ENCODE assay signal across 12 cellular contexts in genomic region chr1:155082301-155082940, GRCh38. TPM values are rescaled to one million over a fixed set of nuclear protein-coding genes. Genes with fewer than 3 reads are reported as not detected.
DNase-seq lines count a peak whose midpoint lies in the region; ATAC-seq, FAIRE-seq and TF ChIP-seq lines count a peak whose summit lies in the region.
"Had no signal": no experiment of that assay in that cellular context is flagged by ENCODE, and none has a peak within 500 bp of the region (broad histone marks: within the 10 kb centered on the region; RNA-seq: fewer than 3 reads in every experiment).

No MANE protein-coding gene starts in this region.

- CTCF ChIA-PET in CD4-positive, alpha-beta T cell (lab: Charles Lee) = interaction anchor here (0.6 kb wide), 1 partner anchor 12 kb away, joined by 3 read pairs; no protein-coding TSS in a partner anchor
- CTCF ChIA-PET in K562 (lab: Yijun Ruan, JAX; ENCODE audit: low intra/inter-chr PET ratio) = interaction anchor here (9.0 kb wide), 1 partner anchor 20 kb away, joined by 153 read pairs; the partner anchor contains the start of gene EFNA4

- no peak for ATAC-seq in CD4-positive, alpha-beta T cell (ENCODE audit: poor library complexity)
- ATAC-seq in K562 (no peak), natural killer cell (no peak), HG03439 (IDR thresholded peaks at IDR 0.05; ENCODE audit: unreplicated experiment) (no peak), HG03520 (IDR thresholded peaks at IDR 0.05; ENCODE audit: unreplicated experiment) (no peak), GM21786 (IDR thresholded peaks at IDR 0.05; ENCODE audit: unreplicated experiment) (no peak)

- no peak for TF ChIP-seq CTCF in CD4-positive, alpha-beta T cell (IDR thresholded peaks at IDR 0.05)
- TF ChIP-seq CTCF in K562 (IDR thresholded peaks at IDR 0.05 in 2 of 3, conservative IDR thresholded peaks at IDR 0.05 in 1 of 3; ENCODE audit: insufficient read depth in 2 of 3, low read depth in 1 of 3, low read length in 3 of 3) (no peak), natural killer cell (IDR thresholded peaks at IDR 0.05) (no peak)

- intact Hi-C loops in CD4-positive, alpha-beta T cell (cut with DNase I, micrococcal nuclease) = loop anchor here (10.0 kb wide), 4 partner anchors 128 to 758 kb away; partner anchors contain the start of genes AQP10 (in 1 of the 2), ATP8B2 (in 1 of the 2), IL6R (in 1 of the 2) and PBXIP1 (in 1 of the 2)
- intact Hi-C loops in K562 (cut with micrococcal nuclease) = loop anchor here (5.0 kb wide), 2 partner anchors 35 to 120 kb away; partner anchors contain the start of gene PYGO2
- intact Hi-C loops in natural killer cell (cut with micrococcal nuclease) = no loop called here

- peaks cover 6% of the 10 kb centered on the region; the same call in 1 of the 2 replicates for H3K4me1 ChIP-seq in HUES64 (ENCODE audit: insufficient read depth, low read length)
- H3K4me1 ChIP-seq in K562 (replicated peaks in 1 of 2; ENCODE audit: control insufficient read depth in 2 of 2, insufficient read depth in 2 of 2, low read length in 2 of 2) = peaks cover 41 to 86% of the 10 kb centered on the region in 2 experiments

- POLR2A ChIA-PET in CD4-positive, alpha-beta T cell (lab: Charles Lee) = no interaction called here
- POLR2A ChIA-PET in K562 (lab: Yijun Ruan, JAX) = no interaction called here

- H3K27me3 ChIP-seq in CD4-positive, alpha-beta T cell (ENCODE audit: control insufficient read depth, insufficient read depth, low read length) = peaks cover 46% of the 10 kb centered on the region
- peaks cover 71% of the 10 kb centered on the region for H3K27me3 ChIP-seq in HUES64 (ENCODE audit: insufficient read depth, low read length)
- peaks cover 3 to 8% of the 10 kb centered on the region in 2 experiments; a peak in 2 of 5 replicates for H3K27me3 ChIP-seq in K562 (ENCODE audit: control insufficient read depth in 2 of 2, insufficient read depth in 2 of 2, low read length in 2 of 2)

- H3K36me3 ChIP-seq in HUES64 (ENCODE audit: insufficient read depth, low read length) = no peaks in the 10 kb centered on the region
- H3K36me3 ChIP-seq in K562 (ENCODE audit: control insufficient read depth, insufficient read depth, low read length) = peaks cover 7% of the 10 kb centered on the region; the same call in 1 of the 3 replicates
- H3K36me3 ChIP-seq: neutrophil had no signal

- WGBS in HUES64 = 5% methylated on average over 34 of the region's 34 CpGs
- 24% methylated on average over 26 of the region's 34 CpGs for WGBS in K562 (ENCODE audit: insufficient coverage, low coverage, missing lambda C conversion rate)

- H3K9me1 ChIP-seq in K562 (ENCODE audit: control insufficient read depth, insufficient read depth, low read length) = peaks cover 6% of the 10 kb centered on the region

- H3K9ac ChIP-seq in HUES64 (ENCODE audit: low read depth, low read length) (no peak overlapping the region), K562 (ENCODE audit: insufficient read depth in 1 of 2, low read depth in 2 of 2, low read length in 2 of 2) (no peak overlapping the region)

- H3K4me1 Mint-ChIP-seq in CD4-positive, alpha-beta T cell (ENCODE audit: low read depth) = peaks cover 69% of the 10 kb centered on the region
- H3K4me1 Mint-ChIP-seq in natural killer cell = peaks cover 38 to 62% of the 10 kb centered on the region in 2 donors

- H2AFZ ChIP-seq in K562 (ENCODE audit: low read depth, low read length) = no peak overlapping the region

- in situ Hi-C loops in K562 (cut with MboI) = no loop called here

- H3K4me3 ChIP-seq in HUES64 (ENCODE audit: low read length) = peak overlapping the region; percentile 56; the same call in 1 of the 2 replicates
- H3K4me3 ChIP-seq in K562 = no peak overlapping the region

- no peak overlapping the region for H3K27ac Mint-ChIP-seq in CD4-positive, alpha-beta T cell
- no peak overlapping the region for H3K27ac Mint-ChIP-seq in natural killer cell

- TF ChIP-seq RAD21 in K562 (CRISPR knock-in tag; conservative IDR thresholded peaks at IDR 0.05 in 1 of 2, IDR thresholded peaks at IDR 0.05 in 1 of 2) = no peak

- peaks cover 7% of the 10 kb centered on the region; the same call in 2 of the 3 replicates for H3K79me2 ChIP-seq in K562 (ENCODE audit: control insufficient read depth, insufficient read depth, low read length)

- peak overlapping the region; percentile 70 for H3K4me3 Mint-ChIP-seq in CD4-positive, alpha-beta T cell
- peak overlapping the region; percentile 60 for H3K4me3 Mint-ChIP-seq in natural killer cell

- no peak for TF ChIP-seq EP300 in K562 (IDR thresholded peaks at IDR 0.05; ENCODE audit: low read length)

- peak in 2 of 10 experiments; percentile 32 to 35 for DNase-seq in CD4-positive, alpha-beta T cell
- peak in 1 of 4 experiments; percentile 31 for DNase-seq in K562 (ENCODE audit: extremely low read depth in 1 of 4, low spot score in 3 of 4)
- no peak for DNase-seq in natural killer cell
- no peak for DNase-seq in SIG-M5 treated with dmso at 0.1 percent for 504 hours (lab: John Stamatoyannopoulos, UW; ENCODE audit: unreplicated experiment)
- DNase-seq: cortex of kidney had no signal

- no peak for TF ChIP-seq POLR2A in K562 (conservative IDR thresholded peaks at IDR 0.05)

- BruUV-seq in K562 (replicated peaks; lab: Mats Ljungman, UMichigan) = no TSS peak

- no peaks in the 10 kb centered on the region for H3K9me3 ChIP-seq in CD4-positive, alpha-beta T cell (ENCODE audit: control insufficient read depth, low read length)
- H3K9me3 ChIP-seq in HUES64 (ENCODE audit: insufficient read depth, low read depth, low read length) (no peaks in the 10 kb centered on the region), K562 (replicated peaks; ENCODE audit: control insufficient read depth, insufficient read depth, low read depth, low read length) (no peaks in the 10 kb centered on the region)
- H3K9me3 ChIP-seq: neutrophil had no signal

- no peak overlapping the region for H3K27ac ChIP-seq in CD4-positive, alpha-beta T cell (ENCODE audit: low read depth, low read length)
- H3K27ac ChIP-seq in HUES64 (ENCODE audit: low read depth, low read length) (no peak overlapping the region), K562 (ENCODE audit: extremely low read depth, low read depth, low read length) (no peak overlapping the region)
- H3K27ac ChIP-seq: neutrophil had no signal

- H4K20me1 ChIP-seq in K562 (replicated peaks; ENCODE audit: control insufficient read depth, insufficient read depth, low read length) = peaks cover 26% of the 10 kb centered on the region

- H3K27me3 Mint-ChIP-seq in CD4-positive, alpha-beta T cell = peaks cover 42% of the 10 kb centered on the region
- peaks cover 25 to 37% of the 10 kb centered on the region in 2 donors for H3K27me3 Mint-ChIP-seq in natural killer cell (ENCODE audit: low read depth in 2 of 2)

- no peak overlapping the region for H3K4me2 ChIP-seq in K562 (ENCODE audit: insufficient read depth, low read length)

- no peaks in the 10 kb centered on the region for H3K9me3 Mint-ChIP-seq in CD4-positive, alpha-beta T cell
- H3K9me3 Mint-ChIP-seq in natural killer cell = no peaks in the 10 kb centered on the region

- H3K36me3 Mint-ChIP-seq in CD4-positive, alpha-beta T cell (ENCODE audit: low read depth) = peaks cover 3% of the 10 kb centered on the region
- H3K36me3 Mint-ChIP-seq in natural killer cell = no peaks in the 10 kb centered on the region

- no peak for FAIRE-seq in K562 (lab: Jason Lieb, UNC)

RNA-seq across cellular contexts. Expression of gene EFNA3, which starts 3.8 kb away (rescaled TPM):
- under 1 TPM; 0.22 to 0.47 TPM for total RNA-seq in CD4-positive, alpha-beta T cell
- 4.6 TPM for polyA plus RNA-seq in HUES64 (2013, experiment 1 of 2)
- polyA plus RNA-seq in HUES64 (2013, experiment 2 of 2) = 7.0 TPM
- 3.7 and 9.0 TPM in 2 replicates for total RNA-seq in K562 (2011; cell fraction: chromatin; rRNA removed; ENCODE audit: low replicate concordance)
- total RNA-seq in K562 (2011; cell fraction: nucleolus; rRNA removed) = 11.2 and 12.4 TPM in 2 replicates
- total RNA-seq in K562 (2011; cell fraction: nucleoplasm; rRNA removed) = 8.1 and 10.5 TPM in 2 replicates
- total RNA-seq in K562 (2014; rRNA removed) (4.5 and 8.6 TPM in 2 replicates), K562 (2014; rRNA removed; fragmentation: Illumina TruSeq; extraction: Trizol) (1.7 and 3.3 TPM in 2 replicates), K562 (2015; rRNA removed; fragmentation: Illumina TruSeq; extraction: Trizol) (4.7 and 4.9 TPM in 2 replicates), K562 (2021) (6.2 and 7.1 TPM in 2 replicates), natural killer cell (1 to 10 TPM in 1 of 3 donors, under 1 TPM in 2; 0.52 to 1.1 (median 0.68) TPM)
- polyA plus RNA-seq in K562 (2011; rRNA removed) (7.3 and 10.9 TPM in 2 replicates), K562 (2014; fragmentation: Illumina TruSeq; extraction: Trizol) (7.9 and 9.3 TPM in 2 replicates), K562 (2014; fragmentation: Nextera tagmentation; extraction: Ambion mirVana) (under 1 TPM; 0.59 to 0.63 TPM), K562 (2014; rRNA removed) (4.8 and 6.8 TPM in 2 replicates)
- polyA plus RNA-seq in K562 (2011; cell fraction: cytosol; rRNA removed) = 10.9 and 15.6 TPM in 2 replicates
- polyA plus RNA-seq in K562 (2011; cell fraction: nucleus; rRNA removed) = 14.1 and 14.9 TPM in 2 replicates
- 4.5 and 7.1 TPM in 2 replicates for polyA plus RNA-seq in K562 (2012)
- 2.0 and 3.1 TPM in 2 replicates for polyA minus RNA-seq in K562 (2011; rRNA and poly(A)+ RNA removed)
- 5.5 and 6.3 TPM in 2 replicates for polyA minus RNA-seq in K562 (2011; cell fraction: cytosol; rRNA and poly(A)+ RNA removed)
- polyA minus RNA-seq in K562 (2011; cell fraction: nucleus; rRNA and poly(A)+ RNA removed) = 2.7 and 5.9 TPM in 2 replicates

RNA-seq across cellular contexts. Expression of gene EFNA4, which starts 18.9 kb away (rescaled TPM):
- total RNA-seq in CD4-positive, alpha-beta T cell = 1 to 10 TPM; 2.4 to 3.3 TPM
- 23.3 TPM for polyA plus RNA-seq in HUES64 (2013, experiment 1 of 2)
- polyA plus RNA-seq in HUES64 (2013, experiment 2 of 2) = 23.0 TPM
- 4.6 and 12.1 TPM in 2 replicates for total RNA-seq in K562 (2011; cell fraction: chromatin; rRNA removed; ENCODE audit: low replicate concordance)
- 12.6 and 17.5 TPM in 2 replicates for total RNA-seq in K562 (2011; cell fraction: nucleolus; rRNA removed)
- 10.9 and 12.2 TPM in 2 replicates for total RNA-seq in K562 (2011; cell fraction: nucleoplasm; rRNA removed)
- total RNA-seq in K562 (2014; rRNA removed) (7.4 and 10.6 TPM in 2 replicates), K562 (2014; rRNA removed; fragmentation: Illumina TruSeq; extraction: Trizol) (2.0 and 2.9 TPM in 2 replicates), K562 (2015; rRNA removed; fragmentation: Illumina TruSeq; extraction: Trizol) (5.7 and 5.9 TPM in 2 replicates), K562 (2021) (4.7 and 6.1 TPM in 2 replicates), natural killer cell (1 to 10 TPM; 4.6 to 6.8 (median 5.5) TPM)
- polyA plus RNA-seq in K562 (2011; rRNA removed) (6.5 and 10.2 TPM in 2 replicates), K562 (2014; fragmentation: Illumina TruSeq; extraction: Trizol) (6.1 and 6.2 TPM in 2 replicates), K562 (2014; fragmentation: Nextera tagmentation; extraction: Ambion mirVana) (under 1 TPM; 0.68 to 0.89 TPM), K562 (2014; rRNA removed) (5.9 and 6.5 TPM in 2 replicates)
- 11.8 and 12.2 TPM in 2 replicates for polyA plus RNA-seq in K562 (2011; cell fraction: cytosol; rRNA removed)
- 8.5 and 9.2 TPM in 2 replicates for polyA plus RNA-seq in K562 (2011; cell fraction: nucleus; rRNA removed)
- polyA plus RNA-seq in K562 (2012) = 6.1 and 6.4 TPM in 2 replicates
- 2.5 and 5.7 TPM in 2 replicates for polyA minus RNA-seq in K562 (2011; rRNA and poly(A)+ RNA removed)
- polyA minus RNA-seq in K562 (2011; cell fraction: cytosol; rRNA and poly(A)+ RNA removed) = 4.9 and 6.5 TPM in 2 replicates
- 2.6 TPM in 2 replicates for polyA minus RNA-seq in K562 (2011; cell fraction: nucleus; rRNA and poly(A)+ RNA removed)

RNA-seq across cellular contexts. Expression of gene ADAM15, which starts 31.3 kb away (rescaled TPM):
- 10 to 100 TPM; 17.2 to 20.1 TPM for total RNA-seq in CD4-positive, alpha-beta T cell
- polyA plus RNA-seq in HUES64 (2013, experiment 1 of 2) = 15.1 TPM
- polyA plus RNA-seq in HUES64 (2013, experiment 2 of 2) = 20.0 TPM
- 77.6 and 286 TPM in 2 replicates for total RNA-seq in K562 (2011; cell fraction: chromatin; rRNA removed; ENCODE audit: low replicate concordance)
- 230 and 253 TPM in 2 replicates for total RNA-seq in K562 (2011; cell fraction: nucleolus; rRNA removed)
- total RNA-seq in K562 (2011; cell fraction: nucleoplasm; rRNA removed) = 121 and 122 TPM in 2 replicates
- total RNA-seq in K562 (2014; rRNA removed) = 35.9 and 61.0 TPM in 2 replicates
- 10.1 and 15.2 TPM in 2 replicates for total RNA-seq in K562 (2014; rRNA removed; fragmentation: Illumina TruSeq; extraction: Trizol)
- total RNA-seq in K562 (2015; rRNA removed; fragmentation: Illumina TruSeq; extraction: Trizol) = 34.3 and 35.4 TPM in 2 replicates
- 67.8 and 72.3 TPM in 2 replicates for total RNA-seq in K562 (2021)
- polyA plus RNA-seq in K562 (2011; rRNA removed) = 29.8 and 54.7 TPM in 2 replicates
- 48.9 and 94.6 TPM in 2 replicates for polyA plus RNA-seq in K562 (2011; cell fraction: cytosol; rRNA removed)
- 188 and 324 TPM in 2 replicates for polyA plus RNA-seq in K562 (2011; cell fraction: nucleus; rRNA removed)
- polyA plus RNA-seq in K562 (2012) = 48.3 and 70.8 TPM in 2 replicates
- 32.8 and 39.7 TPM in 2 replicates for polyA plus RNA-seq in K562 (2014; fragmentation: Illumina TruSeq; extraction: Trizol)
- polyA plus RNA-seq in K562 (2014; fragmentation: Nextera tagmentation; extraction: Ambion mirVana) = 1 to 10 TPM in 1 of 2 experiments, under 1 TPM in 1; 0.69 to 2.6 TPM
- 53.2 and 66.2 TPM in 2 replicates for polyA plus RNA-seq in K562 (2014; rRNA removed)
- polyA minus RNA-seq in K562 (2011; rRNA and poly(A)+ RNA removed) = 25.0 and 32.3 TPM in 2 replicates
- 58.9 and 76.8 TPM in 2 replicates for polyA minus RNA-seq in K562 (2011; cell fraction: cytosol; rRNA and poly(A)+ RNA removed)
- polyA minus RNA-seq in K562 (2011; cell fraction: nucleus; rRNA and poly(A)+ RNA removed) = 56.0 and 61.5 TPM in 2 replicates
- 10 to 100 TPM; 54.6 to 83.2 (median 64.7) TPM for total RNA-seq in natural killer cell

RNA-seq across cellular contexts. Expression of gene EFNA1, which starts 45.3 kb away (rescaled TPM):
- 1 to 10 TPM; 4.2 to 5.9 TPM for total RNA-seq in CD4-positive, alpha-beta T cell
- 3.5 TPM for polyA plus RNA-seq in HUES64 (2013, experiment 1 of 2)
- polyA plus RNA-seq in HUES64 (2013, experiment 2 of 2) = 3.4 TPM
- 5.1 and 11.1 TPM in 2 replicates for total RNA-seq in K562 (2011; cell fraction: chromatin; rRNA removed; ENCODE audit: low replicate concordance)
- 14.3 and 14.5 TPM in 2 replicates for total RNA-seq in K562 (2011; cell fraction: nucleolus; rRNA removed)
- total RNA-seq in K562 (2011; cell fraction: nucleoplasm; rRNA removed) = 10.1 and 15.0 TPM in 2 replicates
- total RNA-seq in K562 (2014; rRNA removed) (2.5 and 2.6 TPM in 2 replicates), K562 (2014; rRNA removed; fragmentation: Illumina TruSeq; extraction: Trizol) (1.9 and 2.1 TPM in 2 replicates), K562 (2015; rRNA removed; fragmentation: Illumina TruSeq; extraction: Trizol) (3.3 and 3.7 TPM in 2 replicates), K562 (2021) (2.6 and 2.7 TPM in 2 replicates), natural killer cell (1 to 10 TPM; 1.5 to 1.9 (median 1.9) TPM)
- polyA plus RNA-seq in K562 (2011; rRNA removed) (9.3 and 14.1 TPM in 2 replicates), K562 (2014; fragmentation: Illumina TruSeq; extraction: Trizol) (3.0 and 3.5 TPM in 2 replicates), K562 (2014; fragmentation: Nextera tagmentation; extraction: Ambion mirVana) (1 to 10 TPM; 3.7 TPM), K562 (2014; rRNA removed) (2.8 and 5.3 TPM in 2 replicates)
- polyA plus RNA-seq in K562 (2011; cell fraction: cytosol; rRNA removed) = 12.2 and 13.8 TPM in 2 replicates
- polyA plus RNA-seq in K562 (2011; cell fraction: nucleus; rRNA removed) = 9.8 and 11.9 TPM in 2 replicates
- polyA plus RNA-seq in K562 (2012) = 3.3 and 4.8 TPM in 2 replicates
- polyA minus RNA-seq in K562 (2011; rRNA and poly(A)+ RNA removed) = 5.8 and 6.6 TPM in 2 replicates
- polyA minus RNA-seq in K562 (2011; cell fraction: cytosol; rRNA and poly(A)+ RNA removed) = 8.0 and 16.9 TPM in 2 replicates
- polyA minus RNA-seq in K562 (2011; cell fraction: nucleus; rRNA and poly(A)+ RNA removed) = 3.9 and 4.4 TPM in 2 replicates
- total RNA-seq: T-helper 1 cell treated with Interleukin-12 subunit alpha and Interleukin-12 subunit beta and Interleukin-4 antibody, amounts not matched to agents 30 ng/mL and 1 ng/mL, for 36 hours had no signal

RNA-seq across cellular contexts. Expression of gene DCST1, which starts 48.8 kb away (rescaled TPM):
- under 1 TPM; 0.33 to 0.39 TPM for total RNA-seq in CD4-positive, alpha-beta T cell
- polyA plus RNA-seq in HUES64 (2013, experiment 1 of 2) = not detected
- not detected for polyA plus RNA-seq in HUES64 (2013, experiment 2 of 2)
- total RNA-seq in K562 (2011; cell fraction: chromatin; rRNA removed; ENCODE audit: low replicate concordance) = not detected in 2 replicates
- total RNA-seq in K562 (2011; cell fraction: nucleolus; rRNA removed) = not detected in 2 replicates
- total RNA-seq in K562 (2011; cell fraction: nucleoplasm; rRNA removed) = not detected in 2 replicates
- not detected in 2 replicates for total RNA-seq in K562 (2014; rRNA removed)
- total RNA-seq in K562 (2014; rRNA removed; fragmentation: Illumina TruSeq; extraction: Trizol) = not detected in 2 replicates
- total RNA-seq in K562 (2015; rRNA removed; fragmentation: Illumina TruSeq; extraction: Trizol) = not detected in 2 replicates
- total RNA-seq in K562 (2021) = not detected in 2 replicates
- polyA plus RNA-seq in K562 (2011; rRNA removed) = not detected in 2 replicates
- not detected in 2 replicates for polyA plus RNA-seq in K562 (2011; cell fraction: cytosol; rRNA removed)
- 0.08 and 0.10 TPM in 2 replicates for polyA plus RNA-seq in K562 (2011; cell fraction: nucleus; rRNA removed)
- polyA plus RNA-seq in K562 (2012) = 0.15 TPM in 1 of 2 replicates, not detected in the other
- not detected in 2 replicates for polyA plus RNA-seq in K562 (2014; fragmentation: Illumina TruSeq; extraction: Trizol)
- not detected for polyA plus RNA-seq in K562 (2014; fragmentation: Nextera tagmentation; extraction: Ambion mirVana)
- polyA plus RNA-seq in K562 (2014; rRNA removed) = not detected in 2 replicates
- polyA minus RNA-seq in K562 (2011; rRNA and poly(A)+ RNA removed) = not detected in 2 replicates
- not detected in 2 replicates for polyA minus RNA-seq in K562 (2011; cell fraction: cytosol; rRNA and poly(A)+ RNA removed)
- not detected in 2 replicates for polyA minus RNA-seq in K562 (2011; cell fraction: nucleus; rRNA and poly(A)+ RNA removed)
- under 1 TPM in 2 of 3 donors, not detected in 1; 0.35 to 0.60 TPM for total RNA-seq in natural killer cell
- total RNA-seq: HT1080; T-helper 1 cell treated with Interleukin-12 subunit alpha and Interleukin-12 subunit beta and Interleukin-4 antibody, amounts not matched to agents 30 ng/mL and 1 ng/mL, for 36 hours had no signal
